In genomic region chr3:25803833-25804232, GRCh38 we compare ENCODE assay signal across 38 cellular contexts. TPM values are rescaled to one million over a fixed set of nuclear protein-coding genes. Genes with fewer than 3 reads are reported as not detected.
"Had no signal": no experiment of that assay in that cellular context is flagged by ENCODE, and none has a peak within 500 bp of the region (broad histone marks: within the 10 kb centered on the region; RNA-seq: fewer than 3 reads in every experiment).

No MANE protein-coding gene starts in this region.

- H3K4me3 ChIP-seq: adrenal gland, ascending aorta, body of pancreas, breast epithelium, cardiac muscle cell had no signal

- H3K4me3 Mint-ChIP-seq: activated naive CD4-positive, alpha-beta T cell treated with anti-CD3 and anti-CD28 coated beads for 36 hours; activated naive CD4-positive, alpha-beta T cell treated with anti-CD3 and anti-CD28 coated beads, Interleukin-2, amount 10 ng/mL, durations not matched to agents 7 days and 5 days; activated naive CD4-positive, alpha-beta T cell treated with anti-CD3 and anti-CD28 coated beads, Interleukin-2, amount 50 U/mL, for 24 hours; activated naive CD8-positive, alpha-beta T cell; activated naive CD8-positive, alpha-beta T cell treated with anti-CD3 and anti-CD28 coated beads for 36 hours; activated naive CD8-positive, alpha-beta T cell treated with anti-CD3 and anti-CD28 coated beads, Interleukin-2, amount 10 ng/mL, durations not matched to agents 7 days and 5 days; activated naive CD8-positive, alpha-beta T cell treated with anti-CD3 and anti-CD28 coated beads, Interleukin-2, amount 50 U/mL, for 24 hours; activated T-cell treated with anti-CD3 and anti-CD28 coated beads, Interleukin-2, amount 50 U/mL, for 24 hours; activated T-cell treated with anti-CD3 and anti-CD28 coated beads, Interleukin-2, amount 50 U/mL, for 4 hours; activated T-cell treated with anti-CD3 and anti-CD28 coated beads, Interleukin-2, amount 50 U/mL, for 72 hours; activated T-helper 1 cell treated with anti-CD3 and anti-CD28 coated beads, Interleukin-12 subunit alpha, Interleukin-12 subunit beta, Interleukin-2, Interleukin-4 antibody, amounts not matched to agents 30 ng/mL and 10 ng/mL and 1 ng/mL, durations not matched to agents 14 hours and 24 hours and 36 hours; activated T-helper 17 cell treated with anti-CD3 and anti-CD28 coated beads, Interleukin-2, amount 50 U/mL, for 72 hours; central memory CD8-positive, alpha-beta T cell had no signal

- H3K27me3 Mint-ChIP-seq: activated naive CD4-positive, alpha-beta T cell treated with anti-CD3 and anti-CD28 coated beads, Interleukin-2, amount 50 U/mL, for 24 hours; activated T-helper 17 cell treated with anti-CD3 and anti-CD28 coated beads, Interleukin-2, amount 50 U/mL, for 72 hours had no signal

- H3K36me3 ChIP-seq: adrenal gland, ascending aorta, brain microvascular endothelial cell, breast epithelium, cardiac muscle cell had no signal

- H3K27ac Mint-ChIP-seq: activated naive CD4-positive, alpha-beta T cell treated with anti-CD3 and anti-CD28 coated beads for 36 hours; activated naive CD4-positive, alpha-beta T cell treated with anti-CD3 and anti-CD28 coated beads, Interleukin-2, amount 10 ng/mL, durations not matched to agents 7 days and 5 days; activated naive CD4-positive, alpha-beta T cell treated with anti-CD3 and anti-CD28 coated beads, Interleukin-2, amount 50 U/mL, for 24 hours; activated naive CD4-positive, alpha-beta T cell treated with anti-CD3 and anti-CD28 coated beads, Interleukin-2, amount 50 U/mL, for 72 hours; activated naive CD8-positive, alpha-beta T cell; activated naive CD8-positive, alpha-beta T cell treated with anti-CD3 and anti-CD28 coated beads for 36 hours; activated naive CD8-positive, alpha-beta T cell treated with anti-CD3 and anti-CD28 coated beads, Interleukin-2, amount 10 ng/mL, durations not matched to agents 7 days and 5 days; activated naive CD8-positive, alpha-beta T cell treated with anti-CD3 and anti-CD28 coated beads, Interleukin-2, amount 50 U/mL, for 24 hours; activated T-cell treated with anti-CD3 and anti-CD28 coated beads, Interleukin-2, amount 50 U/mL, for 24 hours; activated T-cell treated with anti-CD3 and anti-CD28 coated beads, Interleukin-2, amount 50 U/mL, for 72 hours; activated T-helper 1 cell treated with anti-CD3 and anti-CD28 coated beads, Interleukin-12 subunit alpha, Interleukin-12 subunit beta, Interleukin-2, Interleukin-4 antibody, amounts not matched to agents 30 ng/mL and 10 ng/mL and 1 ng/mL, durations not matched to agents 14 hours and 24 hours and 36 hours; activated T-helper 17 cell treated with anti-CD3 and anti-CD28 coated beads, Interleukin-2, amount 50 U/mL, for 72 hours; activated T-helper 2 cell treated with anti-CD3 and anti-CD28 coated beads, Interferon-gamma antibody, Interleukin-2, Interleukin-4, amounts not matched to agents 10 μg/mL and 5 μg/mL and 100 μg/mL, durations not matched to agents 14 hours and 24 hours and 36 hours had no signal

- H3K4me1 ChIP-seq: adrenal gland, ascending aorta, body of pancreas, breast epithelium had no signal

- H3K9me3 Mint-ChIP-seq: activated naive CD4-positive, alpha-beta T cell treated with anti-CD3 and anti-CD28 coated beads for 36 hours; activated naive CD4-positive, alpha-beta T cell treated with anti-CD3 and anti-CD28 coated beads, Interleukin-2, amount 10 ng/mL, durations not matched to agents 7 days and 5 days; activated naive CD4-positive, alpha-beta T cell treated with anti-CD3 and anti-CD28 coated beads, Interleukin-2, amount 50 U/mL, for 24 hours; activated naive CD4-positive, alpha-beta T cell treated with anti-CD3 and anti-CD28 coated beads, Interleukin-2, amount 50 U/mL, for 72 hours; activated naive CD8-positive, alpha-beta T cell treated with anti-CD3 and anti-CD28 coated beads for 36 hours; activated naive CD8-positive, alpha-beta T cell treated with anti-CD3 and anti-CD28 coated beads, Interleukin-2, amount 10 ng/mL, durations not matched to agents 7 days and 5 days; activated naive CD8-positive, alpha-beta T cell treated with anti-CD3 and anti-CD28 coated beads, Interleukin-2, amount 50 U/mL, for 24 hours; activated T-cell treated with anti-CD3 and anti-CD28 coated beads, Interleukin-2, amount 50 U/mL, for 24 hours; activated T-cell treated with anti-CD3 and anti-CD28 coated beads, Interleukin-2, amount 50 U/mL, for 4 hours; activated T-cell treated with anti-CD3 and anti-CD28 coated beads, Interleukin-2, amount 50 U/mL, for 72 hours; activated T-helper 1 cell treated with anti-CD3 and anti-CD28 coated beads, Interleukin-12 subunit alpha, Interleukin-12 subunit beta, Interleukin-2, Interleukin-4 antibody, amounts not matched to agents 30 ng/mL and 10 ng/mL and 1 ng/mL, durations not matched to agents 14 hours and 24 hours and 36 hours; activated T-helper 2 cell treated with anti-CD3 and anti-CD28 coated beads, Interferon-gamma antibody, Interleukin-2, Interleukin-4, amounts not matched to agents 10 μg/mL and 5 μg/mL and 100 μg/mL, durations not matched to agents 14 hours and 24 hours and 36 hours; central memory CD8-positive, alpha-beta T cell had no signal

- H3K9me3 ChIP-seq: adrenal gland, ascending aorta, body of pancreas, breast epithelium had no signal

- DNase-seq: activated effector memory CD4-positive, alpha-beta T cell treated with anti-CD3 and anti-CD28 coated beads, Interleukin-2, amount 50 U/mL, for 16 hours; activated effector memory CD4-positive, alpha-beta T cell treated with Interleukin-2 at 50 U/mL for 16 hours; activated gamma-delta T cell; activated gamma-delta T cell treated with Interleukin-2 at 50 U/mL for 16 hours; activated naive CD4-positive, alpha-beta T cell; activated naive CD4-positive, alpha-beta T cell treated with anti-CD3 and anti-CD28 coated beads for 36 hours; activated naive CD4-positive, alpha-beta T cell treated with anti-CD3 and anti-CD28 coated beads, Interleukin-2, amount 10 ng/mL, durations not matched to agents 7 days and 5 days; activated naive CD4-positive, alpha-beta T cell treated with anti-CD3 and anti-CD28 coated beads, Interleukin-2, amount 50 U/mL, for 16 hours; activated naive CD4-positive, alpha-beta T cell treated with Interleukin-2 at 50 U/mL for 16 hours; activated naive CD8-positive, alpha-beta T cell treated with anti-CD3 and anti-CD28 coated beads for 36 hours; activated naive CD8-positive, alpha-beta T cell treated with anti-CD3 and anti-CD28 coated beads, Interleukin-2, amount 10 ng/mL, durations not matched to agents 7 days and 5 days; activated naive CD8-positive, alpha-beta T cell treated with anti-CD3 and anti-CD28 coated beads, Interleukin-2, amount 50 U/mL, for 24 hours; activated T-cell treated with anti-CD3 and anti-CD28 coated beads for 4 hours; activated T-cell treated with anti-CD3 and anti-CD28 coated beads, Interleukin-2, amount 50 U/mL, for 1 hour; activated T-cell treated with anti-CD3 and anti-CD28 coated beads, Interleukin-2, amount 50 U/mL, for 24 hours; activated T-cell treated with anti-CD3 and anti-CD28 coated beads, Interleukin-2, amount 50 U/mL, for 4 hours; activated T-cell treated with anti-CD3 and anti-CD28 coated beads, Interleukin-2, amount 50 U/mL, for 48 hours; activated T-cell treated with anti-CD3 and anti-CD28 coated beads, Interleukin-2, amount 50 U/mL, for 72 hours; adrenal gland; amniotic stem cell; amygdala; anterior cingulate cortex; aorta; body of pancreas; brain microvascular endothelial cell; caudate nucleus; central memory CD4-positive, alpha-beta T cell; cerebellar nuclear complex had no signal

- H3K36me3 Mint-ChIP-seq: activated naive CD4-positive, alpha-beta T cell treated with anti-CD3 and anti-CD28 coated beads, Interleukin-2, amount 10 ng/mL, durations not matched to agents 7 days and 5 days; activated naive CD4-positive, alpha-beta T cell treated with anti-CD3 and anti-CD28 coated beads, Interleukin-2, amount 50 U/mL, for 72 hours; activated naive CD8-positive, alpha-beta T cell; activated naive CD8-positive, alpha-beta T cell treated with anti-CD3 and anti-CD28 coated beads, Interleukin-2, amount 10 ng/mL, durations not matched to agents 7 days and 5 days had no signal

- H3K27me3 ChIP-seq: adrenal gland, ascending aorta, body of pancreas, brain microvascular endothelial cell, breast epithelium, cardiac muscle cell had no signal

- H3K27ac ChIP-seq: adrenal gland, ascending aorta, body of pancreas, brain microvascular endothelial cell, breast epithelium, cardiac muscle cell had no signal

- H3K4me1 Mint-ChIP-seq: activated naive CD4-positive, alpha-beta T cell treated with anti-CD3 and anti-CD28 coated beads, Interleukin-2, amount 10 ng/mL, durations not matched to agents 7 days and 5 days; activated naive CD4-positive, alpha-beta T cell treated with anti-CD3 and anti-CD28 coated beads, Interleukin-2, amount 50 U/mL, for 24 hours; activated naive CD8-positive, alpha-beta T cell treated with anti-CD3 and anti-CD28 coated beads for 36 hours; activated naive CD8-positive, alpha-beta T cell treated with anti-CD3 and anti-CD28 coated beads, Interleukin-2, amount 10 ng/mL, durations not matched to agents 7 days and 5 days; activated naive CD8-positive, alpha-beta T cell treated with anti-CD3 and anti-CD28 coated beads, Interleukin-2, amount 50 U/mL, for 24 hours; activated T-helper 17 cell treated with anti-CD3 and anti-CD28 coated beads, Interleukin-2, amount 50 U/mL, for 72 hours; central memory CD8-positive, alpha-beta T cell had no signal

RNA-seq across cellular contexts. Expression of gene OXSM, which starts 13.9 kb away (rescaled TPM):
- total RNA-seq: ascending aorta had no signal
